In genomic region chr21:42107177-42107880, GRCh38 we compare ENCODE assay signal across 11 cellular contexts. TPM values are rescaled to one million over a fixed set of nuclear protein-coding genes. Genes with fewer than 3 reads are reported as not detected.
DNase-seq lines count a peak whose midpoint lies in the region; ATAC-seq, FAIRE-seq and TF ChIP-seq lines count a peak whose summit lies in the region.
"Had no signal": no experiment of that assay in that cellular context is flagged by ENCODE, and none has a peak within 500 bp of the region (broad histone marks: within the 10 kb centered on the region; RNA-seq: fewer than 3 reads in every experiment).

No MANE protein-coding gene starts in this region.

- H3K4me1 ChIP-seq in GM12878 (ENCODE audit: control insufficient read depth, insufficient read depth, low read length) (peaks cover 13% of the 10 kb centered on the region), parathyroid adenoma (no peaks in the 10 kb centered on the region), gastrocnemius medialis (peaks cover 0 to 13% of the 10 kb centered on the region in 2 donors)

- no peaks in the 10 kb centered on the region for H4K20me1 ChIP-seq in GM12878 (ENCODE audit: control insufficient read depth, insufficient read depth)

- CTCF ChIA-PET in GM12878 (lab: Yijun Ruan, JAX) = interaction anchor here (0.6 to 2.9 kb wide), 27 partner anchors 8 to 825 kb away, joined by 3 to 39 read pairs (median 4); partner anchors contain the start of gene PRDM15

- POLR2A ChIA-PET in GM12878 (lab: Charles Lee) = interaction anchor here (0.7 to 1.3 kb wide), 3 partner anchors 10 to 745 kb away, joined by 3 to 5 read pairs (median 5); partner anchors contain the start of gene ZBTB21

- in situ Hi-C loops in GM12878 (cut with MboI) = loop anchor here (10.0 kb wide), 1 partner anchor 63 kb away; no protein-coding TSS in a partner anchor
- in situ Hi-C loops in gastrocnemius medialis (cut with MboI; ENCODE audit: low sequenced_read_pairs in 4 of 4) = loop anchor here in 2 of 4 donors (25.0 kb wide), 3 partner anchors 95 to 495 kb away; partner anchors contain the start of gene ZBTB21 (in 1 of the 2)

- H3K36me3 ChIP-seq in GM12878 (ENCODE audit: control insufficient read depth in 2 of 2, insufficient read depth in 2 of 2, low read length in 1 of 2) (no peaks in the 10 kb centered on the region), parathyroid adenoma (ENCODE audit: control insufficient read depth, insufficient read depth, low read length) (no peaks in the 10 kb centered on the region), gastrocnemius medialis (no peaks in the 10 kb centered on the region)
- H3K36me3 ChIP-seq: adrenal gland had no signal

- H3K27me3 ChIP-seq in GM12878 (replicated peaks in 1 of 2; ENCODE audit: control insufficient read depth in 2 of 2, insufficient read depth in 2 of 2, low read length in 1 of 2) (peaks cover under 1 to 1% of the 10 kb centered on the region in 2 experiments; a peak in 2 of 4 replicates), parathyroid adenoma (ENCODE audit: control insufficient read depth, insufficient read depth, low read length) (no peaks in the 10 kb centered on the region), gastrocnemius medialis (peaks cover 0 to 5% (median 0%) of the 10 kb centered on the region in 3 donors)
- H3K27me3 ChIP-seq: adrenal gland had no signal

- WGBS in GM12878 (ENCODE audit: insufficient coverage, insufficient replicate concordance, low lambda C conversion rate, missing lambda C conversion rate) = 78% methylated on average over 18 of the region's 18 CpGs

- H3K79me2 ChIP-seq in GM12878 (ENCODE audit: control insufficient read depth, insufficient read depth, low read length) (no peaks in the 10 kb centered on the region), parathyroid adenoma (no peaks in the 10 kb centered on the region)

- no TSS peak for BruUV-seq in GM12878 (replicated peaks; lab: Mats Ljungman, UMichigan)

- H3K9ac ChIP-seq in GM12878 (ENCODE audit: control insufficient read depth, insufficient read depth, low read length) (no peak overlapping the region), parathyroid adenoma (no peak overlapping the region)

- intact Hi-C loops in GM12878 (cut with micrococcal nuclease; ENCODE audit: unreplicated experiment) (no loop called here), gastrocnemius medialis (cut with DNase I; ENCODE audit: low total_unique reads) (loop anchor here (5.0 kb wide), 1 partner anchor 40 kb away; no protein-coding TSS in a partner anchor)

- TF ChIP-seq RAD21 in GM12878 (IDR thresholded peaks at IDR 0.05; ENCODE audit: insufficient read depth, low read depth, low read length) = no peak

- H3K4me3 ChIP-seq in GM12878 (no peak overlapping the region), parathyroid adenoma (ENCODE audit: low read depth, low read length) (no peak overlapping the region), gastrocnemius medialis (no peak overlapping the region)
- H3K4me3 ChIP-seq: adrenal gland, SK-N-MC had no signal

- DNase-seq in GM12878 (ENCODE audit: low read depth, low spot score) (no peak), HT-29 (ENCODE audit: low spot score) (no peak), gastrocnemius medialis (no peak)

- no peak for TF ChIP-seq EP300 in GM12878 (IDR thresholded peaks at IDR 0.05; ENCODE audit: borderline replicate concordance in 1 of 2, control insufficient read depth in 1 of 2, low read depth in 2 of 2, low read length in 2 of 2)

- H3K9me3 ChIP-seq in GM12878 (replicated peaks; ENCODE audit: control insufficient read depth, insufficient read depth, low read length) (no peaks in the 10 kb centered on the region), parathyroid adenoma (ENCODE audit: control insufficient read depth, low read length) (no peaks in the 10 kb centered on the region), gastrocnemius medialis (no peaks in the 10 kb centered on the region)
- H3K9me3 ChIP-seq: adrenal gland had no signal

- FAIRE-seq in GM12878 (lab: Jason Lieb, UNC) = no peak

- H2AFZ ChIP-seq in GM12878 (ENCODE audit: control insufficient read depth, low read depth, low read length) = peak overlapping the region; percentile 65
- H2AFZ ChIP-seq in parathyroid adenoma = peak overlapping the region; percentile 53

- RAD21 ChIA-PET in GM12878 (lab: Charles Lee; ENCODE audit: unreplicated experiment) = interaction anchor here (0.5 to 3.6 kb wide), 12 partner anchors 10 to 291 kb away, joined by 3 to 30 read pairs (median 5); partner anchors contain the start of gene ZBTB21

- H3K4me2 ChIP-seq in GM12878 (ENCODE audit: control insufficient read depth, insufficient read depth) (peak overlapping the region; percentile 75), parathyroid adenoma (ENCODE audit: low read length) (no peak overlapping the region)

- TF ChIP-seq CTCF in GM12878 (IDR thresholded peaks at IDR 0.05 in 2 of 3, conservative IDR thresholded peaks at IDR 0.05 in 1 of 3; ENCODE audit: control insufficient read depth in 2 of 3, extremely low read depth in 1 of 3, insufficient read depth in 1 of 3, low read depth in 3 of 3, low read length in 3 of 3) = no peak
- TF ChIP-seq CTCF in parathyroid adenoma (IDR thresholded peaks at IDR 0.05) = no peak
- TF ChIP-seq CTCF in gastrocnemius medialis (IDR thresholded peaks at IDR 0.05 in 4 of 5, conservative IDR thresholded peaks at IDR 0.05 in 1 of 5) = no peak

- TF ChIP-seq POLR2A in GM12878 (IDR thresholded peaks at IDR 0.05; ENCODE audit: low read depth, low read length) (no peak), gastrocnemius medialis (IDR thresholded peaks at IDR 0.05) (no peak)

- SMC1A ChIA-PET in GM12878 (lab: Charles Lee; ENCODE audit: uncharacterized antibody, unreplicated experiment) = interaction anchor here (0.9 to 2.9 kb wide), 17 partner anchors 10 to 274 kb away, joined by 3 to 19 read pairs (median 4); no protein-coding TSS in a partner anchor

- H3K27ac ChIP-seq in GM12878 (ENCODE audit: control insufficient read depth, insufficient read depth) = no peak overlapping the region
- no peak overlapping the region for H3K27ac ChIP-seq in parathyroid adenoma
- peak overlapping the region in 2 of 4 donors; percentile 10 to 57 for H3K27ac ChIP-seq in gastrocnemius medialis
- H3K27ac ChIP-seq: adrenal gland, SK-N-MC had no signal

- peak; percentile 7 for ATAC-seq in GM18907 (IDR thresholded peaks at IDR 0.05; ENCODE audit: unreplicated experiment)
- peak; percentile 19 for ATAC-seq in HG03103 (IDR thresholded peaks at IDR 0.05; ENCODE audit: low read depth, unreplicated experiment)
- peak; percentile 17 for ATAC-seq in GM12878
- no peak for ATAC-seq in HG03045 (IDR thresholded peaks at IDR 0.05; ENCODE audit: unreplicated experiment)
- ATAC-seq in gastrocnemius medialis = no peak

TF ChIP-seq in GM12878, 131 proteins besides CTCF, POLR2A, EP300 and RAD21:
- no peak for TF ChIP-seq ZBED1 (IDR thresholded peaks at IDR 0.05; ENCODE audit: borderline replicate concordance)

RNA-seq across cellular contexts. Expression of gene UMODL1, which starts 36.2 kb away (rescaled TPM):
- total RNA-seq in GM12878 (2013; cell fraction: nucleolus; rRNA removed) = 0.51 and 0.65 TPM in 2 replicates
- total RNA-seq in GM12878 (2014; rRNA removed) (0.11 TPM in 1 of 2 replicates, not detected in the other), GM12878 (2014; rRNA removed; fragmentation: Illumina TruSeq; extraction: Trizol) (not detected in 2 replicates), GM12878 (2021) (0.05 TPM in 1 of 2 replicates, not detected in the other), gastrocnemius medialis (under 1 TPM in 1 of 4 donors, not detected in 3; 0.13 TPM)
- polyA plus RNA-seq in GM12878 (2011; ENCODE audit: low read depth) = not detected
- polyA plus RNA-seq in GM12878 (2011; rRNA removed) (0.03 and 0.10 TPM in 2 replicates), GM12878 (2014; fragmentation: Illumina TruSeq; extraction: Trizol) (0.01 TPM in 1 of 2 replicates, not detected in the other), GM12878 (2014; fragmentation: Nextera tagmentation; extraction: Ambion mirVana) (not detected), GM12878 (2014; rRNA removed) (0.03 TPM in 1 of 2 replicates, not detected in the other), GM12878 (2016; fragmentation: Nextera tagmentation; extraction: Ambion mirVana) (not detected)
- 0.01 and 0.08 TPM in 2 replicates for polyA plus RNA-seq in GM12878 (2011; cell fraction: cytosol; rRNA removed)
- 0.09 and 0.13 TPM in 2 replicates for polyA plus RNA-seq in GM12878 (2011; cell fraction: nucleus; rRNA removed)
- 0.11 TPM in 1 of 2 replicates, not detected in the other for polyA plus RNA-seq in GM12878 (2012)
- polyA minus RNA-seq in GM12878 (2011; rRNA and poly(A)+ RNA removed) = not detected in 2 replicates
- not detected in 2 replicates for polyA minus RNA-seq in GM12878 (2011; cell fraction: cytosol; rRNA and poly(A)+ RNA removed)
- not detected in 2 replicates for polyA minus RNA-seq in GM12878 (2011; cell fraction: nucleus; rRNA and poly(A)+ RNA removed)
- total RNA-seq in HT-29 (2014; rRNA removed; shearing (Covaris generic)) = 0.08 TPM in 1 of 2 replicates, not detected in the other
- total RNA-seq: activated CD8-positive, alpha-beta T cell treated with anti-CD3 and anti-CD28 coated beads, Interleukin-2, amount 10 ng/mL, durations not matched to agents 7 days and 5 days; myocyte had no signal

Comparison
In these comparisons a context has a peak if more than half of its experiments do, and no peak if none do; other contexts are left out.
1. ATAC-seq: peak in GM18907 (single experiment), HG03103 (single experiment) and GM12878 (single experiment); none in HG03045 (single experiment) and gastrocnemius medialis (0 of 2).